ENCODE assay signal across 11 cellular contexts in genomic region chr20:53948383-53949318, GRCh38.
DNase-seq lines count a peak whose midpoint lies in the region; ATAC-seq, FAIRE-seq and TF ChIP-seq lines count a peak whose summit lies in the region.
"Had no signal": no experiment of that assay in that cellular context is flagged by ENCODE, and none has a peak within 500 bp of the region (broad histone marks: within the 10 kb centered on the region; RNA-seq: fewer than 3 reads in every experiment).

No MANE protein-coding gene starts in this region.

- peak overlapping the region; percentile 36 for H2AFZ ChIP-seq in ACC112 (ENCODE audit: low read length, unreplicated experiment)

- H3K27me3 ChIP-seq in ACC112 (ENCODE audit: insufficient read depth, low read length) (no peaks in the 10 kb centered on the region), dorsolateral prefrontal cortex (no peaks in the 10 kb centered on the region), transverse colon (no peaks in the 10 kb centered on the region)

- TF ChIP-seq CTCF in dorsolateral prefrontal cortex (IDR thresholded peaks at IDR 0.05 in 54 of 56, conservative IDR thresholded peaks at IDR 0.05 in 2 of 56; ENCODE audit: low read depth in 1 of 56, partially characterized antibody in 56 of 56) (no peak), transverse colon (IDR thresholded peaks at IDR 0.05) (no peak)

- intact Hi-C loops in dorsolateral prefrontal cortex (cut with DNase I) = loop anchor here in 1 of 2 donors (10.0 kb wide), 1 partner anchor 76 kb away; no protein-coding TSS in a partner anchor
- intact Hi-C loops in transverse colon (cut with DNase I; ENCODE audit: low total_unique reads) = no loop called here
- intact Hi-C loops in Right ventricle myocardium superior (cut with DNase I) = loop anchor here (10.0 kb wide), 1 partner anchor 214 kb away; no protein-coding TSS in a partner anchor

- no peak for TF ChIP-seq EP300 in transverse colon (IDR thresholded peaks at IDR 0.05; ENCODE audit: low read depth)

- H3K4me1 ChIP-seq in ACC112 (ENCODE audit: control insufficient read depth, insufficient read depth, low read length, unreplicated experiment) (peaks cover 18% of the 10 kb centered on the region), transverse colon (peaks cover 0 to 12% (median 0%) of the 10 kb centered on the region in 4 donors)
- H3K4me1 ChIP-seq: parathyroid adenoma had no signal

- no peak for TF ChIP-seq POLR2A in transverse colon (IDR thresholded peaks at IDR 0.05)

- peak overlapping the region; percentile 46; the same call in 1 of the 2 replicates for H3K4me3 ChIP-seq in ACC112 (ENCODE audit: low read depth, low read length)
- H3K4me3 ChIP-seq in dorsolateral prefrontal cortex = no peak overlapping the region
- no peak overlapping the region for H3K4me3 ChIP-seq in transverse colon

- H3K36me3 ChIP-seq in ACC112 (ENCODE audit: insufficient read depth, low read length) = no peaks in the 10 kb centered on the region
- H3K36me3 ChIP-seq in transverse colon = peaks cover 0 to 7% (median 0%) of the 10 kb centered on the region in 4 donors

- in situ Hi-C loops in transverse colon (cut with MboI; ENCODE audit: low pct_ligation_motif_present in 1 of 4, low pct_unique_long_range_greater_than_20kb in 1 of 4, low sequenced_read_pairs in 3 of 4) = loop anchor here in 1 of 4 donors (10.0 kb wide), 1 partner anchor 374 kb away; no protein-coding TSS in a partner anchor

- ATAC-seq in GM21360 (IDR thresholded peaks at IDR 0.05; ENCODE audit: unreplicated experiment) = peak; percentile 30
- ATAC-seq in HG03571 (IDR thresholded peaks at IDR 0.05; ENCODE audit: unreplicated experiment) = peak; percentile 11
- ATAC-seq in Right ventricle myocardium superior (ENCODE audit: poor library complexity) = no peak

- no peaks in the 10 kb centered on the region for H3K79me2 ChIP-seq in ACC112 (ENCODE audit: control insufficient read depth, insufficient read depth, low read length, unreplicated experiment)
- H3K79me2 ChIP-seq: parathyroid adenoma had no signal

- H3K27ac ChIP-seq in ACC112 (ENCODE audit: low read depth, low read length) (peak overlapping the region; percentile 74), dorsolateral prefrontal cortex (peak overlapping the region in 32 of 59 donors; percentile 2 to 78 (median 42)), transverse colon (no peak overlapping the region)
- H3K27ac ChIP-seq: parathyroid adenoma had no signal

- FAIRE-seq in GM19239 (lab: Jason Lieb, UNC) = no peak
- FAIRE-seq: H1 had no signal

- DNase-seq in dorsolateral prefrontal cortex (no peak), GM19239 (ENCODE audit: insufficient read length, low spot score) (no peak), transverse colon (no peak), HPDE6-E6E7 (ENCODE audit: extremely low spot score) (no peak), Right ventricle myocardium superior (no peak)
- DNase-seq: NCI-H2171 treated with DMSO at 0.1 percent for 48 hours had no signal

- 33 to 87% methylated on average over 2 to 11 of the region's 11 CpGs for WGBS in transverse colon (ENCODE audit: low coverage in 1 of 2), 2 donors

- no peaks in the 10 kb centered on the region for H3K9me3 ChIP-seq in transverse colon

Comparison
In these comparisons a context has a peak if more than half of its experiments do, and no peak if none do; other contexts are left out.
1. H3K27ac ChIP-seq: peak in ACC112 (single experiment) and dorsolateral prefrontal cortex (32 of 59); none in transverse colon (0 of 4).